Comparison of ENCODE assay signal across 19 cellular contexts in genomic region chr6:122622404-122622938, GRCh38. TPM values are rescaled to one million over a fixed set of nuclear protein-coding genes. Genes with fewer than 3 reads are reported as not detected.
DNase-seq lines count a peak whose midpoint lies in the region; ATAC-seq and TF ChIP-seq lines count a peak whose summit lies in the region.
"Had no signal": no experiment of that assay in that cellular context is flagged by ENCODE, and none has a peak within 500 bp of the region (broad histone marks: within the 10 kb centered on the region; RNA-seq: fewer than 3 reads in every experiment).

No MANE protein-coding gene starts in this region.

- no peak overlapping the region for H3K27ac ChIP-seq in body of pancreas
- H3K27ac ChIP-seq: cardiac muscle cell had no signal

- H3K4me1 ChIP-seq in body of pancreas (no peaks in the 10 kb centered on the region), mucosa of descending colon (ENCODE audit: low read depth) (no peaks in the 10 kb centered on the region)

- WGBS in body of pancreas, 2 donors = 38 to 47% methylated on average over 3 to 4 of the region's 4 CpGs

- ATAC-seq in body of pancreas = no peak
- no peak for ATAC-seq in mucosa of descending colon
- ATAC-seq in HG02610 (IDR thresholded peaks at IDR 0.05; ENCODE audit: unreplicated experiment) = no peak
- no peak for ATAC-seq in activated CD8-positive, alpha-beta memory T cell treated with anti-CD3 and anti-CD28 coated beads, Interleukin-2, amount 10 ng/mL, durations not matched to agents 7 days and 5 days
- ATAC-seq: activated CD8-positive, alpha-beta T cell treated with anti-CD3 and anti-CD28 coated beads for 36 hours; esophagus mucosa; stimulated activated naive CD8-positive, alpha-beta T cell treated with anti-CD3 and anti-CD28 coated beads, Interleukin-15, amount 100 ng/mL, for 72 hours had no signal

- TF ChIP-seq POLR2A in body of pancreas (IDR thresholded peaks at IDR 0.05) = no peak

- no peaks in the 10 kb centered on the region for H3K36me3 Mint-ChIP-seq in activated CD8-positive, alpha-beta memory T cell treated with anti-CD3 and anti-CD28 coated beads, Interleukin-2, amount 10 ng/mL, durations not matched to agents 7 days and 5 days
- H3K36me3 Mint-ChIP-seq: immature natural killer cell, memory B cell had no signal

- H3K9me3 ChIP-seq in body of pancreas (no peaks in the 10 kb centered on the region), mucosa of descending colon (no peaks in the 10 kb centered on the region)

- TF ChIP-seq CTCF in body of pancreas (IDR thresholded peaks at IDR 0.05) (no peak), retinal pigment epithelial cell (conservative IDR thresholded peaks at IDR 0.05; ENCODE audit: low read depth, low read length) (no peak), mucosa of descending colon (IDR thresholded peaks at IDR 0.05) (no peak)

- no peaks in the 10 kb centered on the region for H3K27me3 ChIP-seq in body of pancreas
- H3K27me3 ChIP-seq: cardiac muscle cell had no signal

- CTCF ChIA-PET in activated CD8-positive, alpha-beta memory T cell treated with anti-CD3 and anti-CD28 coated beads, Interleukin-2, amount 10 ng/mL, durations not matched to agents 7 days and 5 days (lab: Charles Lee) = no interaction called here

- peaks cover 3% of the 10 kb centered on the region for H3K27me3 Mint-ChIP-seq in activated CD8-positive, alpha-beta memory T cell treated with anti-CD3 and anti-CD28 coated beads, Interleukin-2, amount 10 ng/mL, durations not matched to agents 7 days and 5 days

- H3K9me3 Mint-ChIP-seq in activated CD8-positive, alpha-beta memory T cell treated with anti-CD3 and anti-CD28 coated beads, Interleukin-2, amount 10 ng/mL, durations not matched to agents 7 days and 5 days (ENCODE audit: low read depth) = no peaks in the 10 kb centered on the region
- H3K9me3 Mint-ChIP-seq: activated CD8-positive, alpha-beta T cell treated with anti-CD3 and anti-CD28 coated beads for 36 hours; nephron; stimulated activated naive CD8-positive, alpha-beta T cell treated with anti-CD3 and anti-CD28 coated beads, Interleukin-15, amount 100 ng/mL, for 72 hours; T-helper 1 cell treated with Interleukin-12 subunit alpha and Interleukin-12 subunit beta and Interleukin-4 antibody, amounts not matched to agents 30 μg/mL and 1 μg/mL, for 36 hours had no signal

- H3K27ac Mint-ChIP-seq in activated CD8-positive, alpha-beta memory T cell treated with anti-CD3 and anti-CD28 coated beads, Interleukin-2, amount 10 ng/mL, durations not matched to agents 7 days and 5 days = no peak overlapping the region
- H3K27ac Mint-ChIP-seq: activated CD8-positive, alpha-beta T cell treated with anti-CD3 and anti-CD28 coated beads for 36 hours; immature natural killer cell; memory B cell; nephron; stimulated activated naive CD8-positive, alpha-beta T cell treated with anti-CD3 and anti-CD28 coated beads, Interleukin-15, amount 100 ng/mL, for 72 hours; T-helper 1 cell treated with Interleukin-12 subunit alpha and Interleukin-12 subunit beta and Interleukin-4 antibody, amounts not matched to agents 30 μg/mL and 1 μg/mL, for 36 hours had no signal

- DNase-seq in NCI-H2107 treated with DMSO at 0.1 percent for 48 hours (lab: John Stamatoyannopoulos, UW; ENCODE audit: unreplicated experiment) (peak; percentile 17), NCI-H2107 (lab: John Stamatoyannopoulos, UW) (no peak), NCI-H187 (lab: John Stamatoyannopoulos, UW) (peak; percentile 48 to 53), body of pancreas (peak in 3 of 4 donors; percentile 4 to 16 (median 13)), retinal pigment epithelial cell (ENCODE audit: low read depth) (peak; percentile 49), mucosa of descending colon (no peak)
- DNase-seq in activated CD8-positive, alpha-beta memory T cell treated with anti-CD3 and anti-CD28 coated beads, Interleukin-2, amount 10 ng/mL, durations not matched to agents 7 days and 5 days = no peak
- DNase-seq: activated CD8-positive, alpha-beta T cell treated with anti-CD3 and anti-CD28 coated beads for 36 hours; C1 segment of cervical spinal cord; DMS53; immature natural killer cell; Right ventricle myocardium superior; stimulated activated naive CD8-positive, alpha-beta T cell treated with anti-CD3 and anti-CD28 coated beads, Interleukin-15, amount 100 ng/mL, for 72 hours had no signal

- H3K36me3 ChIP-seq in body of pancreas (replicated peaks in 1 of 2; ENCODE audit: insufficient read depth in 1 of 2, low read depth in 2 of 2) = no peaks in the 10 kb centered on the region
- no peaks in the 10 kb centered on the region for H3K36me3 ChIP-seq in mucosa of descending colon (ENCODE audit: low read depth)
- H3K36me3 ChIP-seq: cardiac muscle cell had no signal

- intact Hi-C loops in body of pancreas (cut with DNase I) = no loop called here
- intact Hi-C loops in mucosa of descending colon (cut with DNase I, micrococcal nuclease) = no loop called here

- H3K4me3 ChIP-seq in body of pancreas = no peak overlapping the region
- H3K4me3 ChIP-seq in retinal pigment epithelial cell (ENCODE audit: low read length) = no peak overlapping the region
- H3K4me3 ChIP-seq in mucosa of descending colon = no peak overlapping the region
- H3K4me3 ChIP-seq: cardiac muscle cell had no signal

- H3K4me3 Mint-ChIP-seq in activated CD8-positive, alpha-beta memory T cell treated with anti-CD3 and anti-CD28 coated beads, Interleukin-2, amount 10 ng/mL, durations not matched to agents 7 days and 5 days = no peak overlapping the region
- H3K4me3 Mint-ChIP-seq: activated CD8-positive, alpha-beta T cell treated with anti-CD3 and anti-CD28 coated beads for 36 hours; immature natural killer cell; memory B cell; nephron; stimulated activated naive CD8-positive, alpha-beta T cell treated with anti-CD3 and anti-CD28 coated beads, Interleukin-15, amount 100 ng/mL, for 72 hours; T-helper 1 cell treated with Interleukin-12 subunit alpha and Interleukin-12 subunit beta and Interleukin-4 antibody, amounts not matched to agents 30 μg/mL and 1 μg/mL, for 36 hours had no signal

- H3K4me1 Mint-ChIP-seq in activated CD8-positive, alpha-beta memory T cell treated with anti-CD3 and anti-CD28 coated beads, Interleukin-2, amount 10 ng/mL, durations not matched to agents 7 days and 5 days = no peaks in the 10 kb centered on the region
- H3K4me1 Mint-ChIP-seq: immature natural killer cell; memory B cell; nephron; stimulated activated naive CD8-positive, alpha-beta T cell treated with anti-CD3 and anti-CD28 coated beads, Interleukin-15, amount 100 ng/mL, for 72 hours had no signal

RNA-seq across cellular contexts. Expression of gene PKIB, which starts 12.3 kb away (rescaled TPM):
- total RNA-seq in body of pancreas (10 to 100 TPM in 1 of 2 donors, not detected in 1; 13.0 TPM), mucosa of descending colon (100 to 1,000 TPM in 2 of 3 donors, 10 to 100 TPM in 1; 75.1 to 214 (median 122) TPM)
- under 1 TPM; 0.47 to 0.91 TPM for total RNA-seq in activated CD8-positive, alpha-beta memory T cell treated with anti-CD3 and anti-CD28 coated beads, Interleukin-2, amount 10 ng/mL, durations not matched to agents 7 days and 5 days

Comparison
In these comparisons a context has a peak if more than half of its experiments do, and no peak if none do; other contexts are left out.
1. DNase-seq: peak in NCI-H2107 treated with DMSO at 0.1 percent for 48 hours (single experiment), NCI-H187 (2 of 2), body of pancreas (3 of 4) and retinal pigment epithelial cell (single experiment); none in NCI-H2107 (single experiment), mucosa of descending colon (0 of 3) and activated CD8-positive, alpha-beta memory T cell treated with anti-CD3 and anti-CD28 coated beads, Interleukin-2, amount 10 ng/mL, durations not matched to agents 7 days and 5 days (single experiment).
2. RNA of gene PKIB, which starts 12.3 kb away (total RNA-seq): 75.1 to 214 TPM in mucosa of descending colon; 13.0 TPM in body of pancreas and 0.47 to 0.91 TPM in activated CD8-positive, alpha-beta memory T cell treated with anti-CD3 and anti-CD28 coated beads, Interleukin-2, amount 10 ng/mL, durations not matched to agents 7 days and 5 days; every median in the first group is over 4 times any median in the second.